Comparison of ENCODE assay signal across 16 cellular contexts in genomic region chrX:23494741-23495140, GRCh38.
DNase-seq lines count a peak whose midpoint lies in the region; ATAC-seq and TF ChIP-seq lines count a peak whose summit lies in the region.
"Had no signal": no experiment of that assay in that cellular context is flagged by ENCODE, and none has a peak within 500 bp of the region (broad histone marks: within the 10 kb centered on the region; RNA-seq: fewer than 3 reads in every experiment).

No MANE protein-coding gene starts in this region.

- no peaks in the 10 kb centered on the region for H3K9me2 ChIP-seq in Karpas-422 (replicated peaks; ENCODE audit: insufficient read depth, low read length)

- H3K9ac ChIP-seq in Karpas-422 (ENCODE audit: low read length): no peak overlapping the region

- DNase-seq in GM12865 (ENCODE audit: low read depth) (peak; percentile 25), Karpas-422 (peak; percentile 7), fibroblast of villous mesenchyme (ENCODE audit: low read depth) (peak; percentile 7), HK-2 (ENCODE audit: unreplicated experiment) (no peak)
- no peak for DNase-seq in activated CD4-positive, CD25-positive, alpha-beta regulatory T cell treated with anti-CD3 and anti-CD28 coated beads, Interleukin-2, amount 50 U/mL, for 72 hours
- DNase-seq: C1 segment of cervical spinal cord; Calu3; CD4-positive, alpha-beta T cell; DMS153; DMS79 treated with DMSO at 0.1 percent for 48 hours; GDM1; HCEC 1CT; HFFc6 had no signal

- no peaks in the 10 kb centered on the region for H3K27me3 ChIP-seq in Karpas-422 (ENCODE audit: low read length)

- H3K4me1 ChIP-seq in Karpas-422 (ENCODE audit: low read length): no peaks in the 10 kb centered on the region

- no peak overlapping the region for H3K4me2 ChIP-seq in Karpas-422 (ENCODE audit: low read depth, low read length, poor library complexity, severe bottlenecking)

- TF ChIP-seq CTCF in GM12865 (IDR thresholded peaks at IDR 0.05; ENCODE audit: insufficient read depth, low read depth, low read length, missing control alignments) (no peak), fibroblast of villous mesenchyme (IDR thresholded peaks at IDR 0.05; ENCODE audit: insufficient read depth, low read depth, low read length) (no peak)

- H3K36me3 ChIP-seq in Karpas-422 (ENCODE audit: insufficient read depth, low read length): no peaks in the 10 kb centered on the region

- no peak overlapping the region for H3K27ac ChIP-seq in Karpas-422 (ENCODE audit: low read length)

- ATAC-seq in HG02885 (IDR thresholded peaks at IDR 0.05; ENCODE audit: poor library complexity, unreplicated experiment) (no peak), HG02623 (IDR thresholded peaks at IDR 0.05; ENCODE audit: unreplicated experiment) (no peak)
- ATAC-seq: K562 had no signal

- no peaks in the 10 kb centered on the region for H3K79me2 ChIP-seq in Karpas-422 (ENCODE audit: low read length)

- peaks cover 3% of the 10 kb centered on the region; the same call in 1 of the 2 replicates for H3K9me3 ChIP-seq in Karpas-422 (ENCODE audit: low read length)

- H2AFZ ChIP-seq in Karpas-422 (ENCODE audit: low read length): no peak overlapping the region

- H4K20me1 ChIP-seq in Karpas-422 (ENCODE audit: insufficient read depth, low read depth, low read length): no peaks in the 10 kb centered on the region

- H3K4me3 ChIP-seq in GM12865 (ENCODE audit: low read depth, low read length) (no peak overlapping the region), Karpas-422 (ENCODE audit: low read length) (no peak overlapping the region), fibroblast of villous mesenchyme (ENCODE audit: low read depth, low read length) (no peak overlapping the region)
- H3K4me3 ChIP-seq: K562 had no signal

Comparison
In these comparisons a context has a peak if more than half of its experiments do, and no peak if none do; other contexts are left out.
1. DNase-seq: peak in GM12865 (single experiment), Karpas-422 (single experiment) and fibroblast of villous mesenchyme (single experiment); none in activated CD4-positive, CD25-positive, alpha-beta regulatory T cell treated with anti-CD3 and anti-CD28 coated beads, Interleukin-2, amount 50 U/mL, for 72 hours (single experiment) and HK-2 (single experiment).